Comparison of ENCODE assay signal across 16 cellular contexts in the genomic region with DNA sequence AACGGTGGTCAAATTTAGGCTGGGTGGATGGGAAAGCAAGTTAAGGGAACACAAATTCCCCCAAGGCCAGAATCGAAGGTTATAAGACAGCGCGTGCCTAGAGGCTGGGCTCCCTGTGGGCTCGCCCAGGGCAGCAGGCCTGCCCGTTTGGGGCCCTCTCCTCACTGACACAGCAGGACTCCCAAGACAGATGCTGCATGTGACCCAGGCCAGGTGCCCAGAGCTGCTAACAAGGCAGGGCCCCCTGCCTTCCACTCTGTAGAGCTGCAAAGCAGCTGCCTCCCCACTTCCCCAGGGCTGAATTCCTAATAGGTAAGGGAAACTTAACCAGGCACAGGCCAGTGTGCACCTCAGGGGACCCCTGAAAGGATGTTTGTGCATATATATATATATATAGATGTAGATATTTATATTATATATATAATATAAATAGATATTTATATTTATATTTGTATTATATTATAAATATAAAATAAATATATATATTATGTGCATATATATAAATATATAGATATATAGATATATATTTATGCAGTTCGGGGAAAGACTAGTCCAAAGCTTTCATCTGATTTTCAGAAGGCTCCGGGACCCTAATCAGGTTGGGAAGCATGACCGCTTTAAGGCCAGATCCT. TPM values are rescaled to one million over a fixed set of nuclear protein-coding genes. Genes with fewer than 3 reads are reported as not detected.
A peak's percentile ranks its signal among the peaks of the same experiment; 100 is the strongest.
DNase-seq lines count a peak whose midpoint lies in the region; ATAC-seq and TF ChIP-seq lines count a peak whose summit lies in the region.
"Had no signal": no experiment of that assay in that cellular context is flagged by ENCODE, and none has a peak within 500 bp of the region (broad histone marks: within the 10 kb centered on the region; RNA-seq: fewer than 3 reads in every experiment).

No MANE protein-coding gene starts in this region.

- H3K27me3 Mint-ChIP-seq in natural killer cell treated with Interleukin-12 subunit alpha and Interleukin-12 subunit beta and Interleukin-15 and Interleukin-18, amount 100 ng/mL, for 72 hours: peaks cover 0 to 6% of the 10 kb centered on the region in 2 donors

- no peak overlapping the region for H2BK12ac ChIP-seq in trophoblast cell (ENCODE audit: low read length)
- H2BK12ac ChIP-seq in neuronal stem cell (ENCODE audit: low read length): no peak overlapping the region

- H2BK120ac ChIP-seq in trophoblast cell (ENCODE audit: insufficient read depth, low read length, poor library complexity) (no peak overlapping the region), neuronal stem cell (ENCODE audit: low read depth, low read length) (no peak overlapping the region)

- H3K36me3 Mint-ChIP-seq in natural killer cell treated with Interleukin-12 subunit alpha and Interleukin-12 subunit beta and Interleukin-15 and Interleukin-18, amount 100 ng/mL, for 72 hours: no peaks in the 10 kb centered on the region

- ATAC-seq in natural killer cell treated with Interleukin-12 subunit alpha and Interleukin-12 subunit beta and Interleukin-15 and Interleukin-18, amount 100 ng/mL, for 72 hours: no peak

- H2BK15ac ChIP-seq in neuronal stem cell (ENCODE audit: low read length): no peak overlapping the region

- H4K12ac ChIP-seq in trophoblast cell (ENCODE audit: low read depth, low read length): no peak overlapping the region

- H3K23ac ChIP-seq in trophoblast cell (ENCODE audit: low read length) (no peak overlapping the region), neuronal stem cell (ENCODE audit: low read depth, low read length, poor library complexity) (no peak overlapping the region)

- H3K4me1 ChIP-seq in A673 (ENCODE audit: insufficient read depth, low read length, poor library complexity, severe bottlenecking) (peaks cover 11% of the 10 kb centered on the region), SJCRH30 (peaks cover 3% of the 10 kb centered on the region; the same call in 1 of the 2 replicates), iPS-20b (ENCODE audit: insufficient read depth, low read length) (peaks cover 8% of the 10 kb centered on the region; the same call in 1 of the 2 replicates), trophoblast cell (ENCODE audit: control insufficient read depth in 1 of 2, insufficient read depth in 2 of 2, low read length in 2 of 2) (no peaks in the 10 kb centered on the region), neuronal stem cell (ENCODE audit: control insufficient read depth in 2 of 2, insufficient read depth in 1 of 2, low read depth in 1 of 2, low read length in 2 of 2) (peaks cover 0 to 6% of the 10 kb centered on the region in 2 donors)
- H3K4me1 ChIP-seq: breast epithelium had no signal

- no peak overlapping the region for H3K27ac Mint-ChIP-seq in natural killer cell treated with Interleukin-12 subunit alpha and Interleukin-12 subunit beta and Interleukin-15 and Interleukin-18, amount 100 ng/mL, for 72 hours
- H3K27ac Mint-ChIP-seq: activated B cell treated with CpG ODN at 0.5 μM for 24 hours had no signal

- DNase-seq in A673 (ENCODE audit: low spot score) (peak; percentile 21), ELF-1 (ENCODE audit: low read depth, low spot score) (peak; percentile 72), SJCRH30 (peak; percentile 47 to 56), trophoblast cell (no peak), cerebellar nuclear complex (lab: John Stamatoyannopoulos, UW) (no peak), neuronal stem cell (ENCODE audit: low spot score) (no peak)
- no peak for DNase-seq in natural killer cell treated with Interleukin-12 subunit alpha and Interleukin-12 subunit beta and Interleukin-15 and Interleukin-18, amount 100 ng/mL, for 72 hours (ENCODE audit: low spot score)
- DNase-seq: activated naive CD4-positive, alpha-beta T cell treated with anti-CD3 and anti-CD28 coated beads, Interleukin-2, amount 50 U/mL, for 16 hours; foreskin melanocyte; NCI-H2029 treated with DMSO at 0.1 percent for 48 hours had no signal

- no peaks in the 10 kb centered on the region for H3K36me3 ChIP-seq in A673 (ENCODE audit: insufficient read depth, low read length, poor library complexity, severe bottlenecking)
- no peaks in the 10 kb centered on the region for H3K36me3 ChIP-seq in SJCRH30
- no peaks in the 10 kb centered on the region for H3K36me3 ChIP-seq in iPS-20b (ENCODE audit: insufficient read depth, low read depth, low read length)
- H3K36me3 ChIP-seq in trophoblast cell (ENCODE audit: control insufficient read depth in 1 of 2, insufficient read depth in 2 of 2, low read length in 2 of 2): no peaks in the 10 kb centered on the region
- H3K36me3 ChIP-seq in neuronal stem cell (replicated peaks in 1 of 2; ENCODE audit: control insufficient read depth in 2 of 2, insufficient read depth in 2 of 2, low read length in 2 of 2): no peaks in the 10 kb centered on the region
- H3K36me3 ChIP-seq: breast epithelium had no signal

- intact Hi-C loops in A673 (cut with micrococcal nuclease; ENCODE audit: unreplicated experiment): loop anchor here (5.0 to 10.0 kb wide), 2 partner anchors 243 to 469 kb away; no protein-coding TSS in a partner anchor

- H3K27ac ChIP-seq in A673 (ENCODE audit: low read depth, low read length, poor library complexity, severe bottlenecking): no peak overlapping the region
- H3K27ac ChIP-seq in SJCRH30: no peak overlapping the region
- no peak overlapping the region for H3K27ac ChIP-seq in iPS-20b (ENCODE audit: low read length)
- no peak overlapping the region for H3K27ac ChIP-seq in trophoblast cell (ENCODE audit: low read depth, low read length)
- no peak overlapping the region for H3K27ac ChIP-seq in neuronal stem cell (replicated peaks; ENCODE audit: low read length)
- H3K27ac ChIP-seq: breast epithelium had no signal

- H3K9me3 ChIP-seq in A673 (ENCODE audit: low read depth, low read length, poor library complexity, severe bottlenecking) (no peaks in the 10 kb centered on the region), SJCRH30 (replicated peaks) (no peaks in the 10 kb centered on the region), iPS-20b (ENCODE audit: insufficient read depth, low read depth, low read length) (no peaks in the 10 kb centered on the region), trophoblast cell (ENCODE audit: insufficient read depth, low read depth, low read length) (no peaks in the 10 kb centered on the region), neuronal stem cell (replicated peaks in 1 of 2; ENCODE audit: control insufficient read depth in 2 of 2, insufficient read depth in 1 of 2, low read depth in 1 of 2, low read length in 2 of 2) (no peaks in the 10 kb centered on the region)
- H3K9me3 ChIP-seq: breast epithelium had no signal

- H3K79me1 ChIP-seq in trophoblast cell (ENCODE audit: low read length) (no peaks in the 10 kb centered on the region), neuronal stem cell (ENCODE audit: low read depth, low read length) (no peaks in the 10 kb centered on the region)

- no peak overlapping the region for H3K4me3 Mint-ChIP-seq in natural killer cell treated with Interleukin-12 subunit alpha and Interleukin-12 subunit beta and Interleukin-15 and Interleukin-18, amount 100 ng/mL, for 72 hours
- H3K4me3 Mint-ChIP-seq: activated B cell treated with CpG ODN at 0.5 μM for 24 hours had no signal

- no peak overlapping the region for H2BK5ac ChIP-seq in trophoblast cell (ENCODE audit: low read depth, low read length, poor library complexity)
- no peak overlapping the region for H2BK5ac ChIP-seq in neuronal stem cell (ENCODE audit: low read length)

- H3K9me3 Mint-ChIP-seq in natural killer cell treated with Interleukin-12 subunit alpha and Interleukin-12 subunit beta and Interleukin-15 and Interleukin-18, amount 100 ng/mL, for 72 hours: no peaks in the 10 kb centered on the region
- H3K9me3 Mint-ChIP-seq: activated B cell treated with CpG ODN at 0.5 μM for 24 hours had no signal

- peak overlapping the region; percentile 11; the same call in 1 of the 2 replicates for H3K9ac ChIP-seq in iPS-20b (ENCODE audit: low read depth, low read length)
- H3K9ac ChIP-seq in trophoblast cell (ENCODE audit: low read length): no peak overlapping the region
- no peak overlapping the region for H3K9ac ChIP-seq in neuronal stem cell (ENCODE audit: low read depth, low read length, poor library complexity)

- H3K4me2 ChIP-seq in trophoblast cell (ENCODE audit: low read length): no peak overlapping the region
- H3K4me2 ChIP-seq in neuronal stem cell (ENCODE audit: insufficient read depth, low read length, poor library complexity, severe bottlenecking): no peak overlapping the region

- H3K4me3 ChIP-seq in A673 (ENCODE audit: low read depth, low read length, poor library complexity, severe bottlenecking) (no peak overlapping the region), SJCRH30 (no peak overlapping the region), iPS-20b (ENCODE audit: low read length) (no peak overlapping the region), trophoblast cell (ENCODE audit: low read depth, low read length) (no peak overlapping the region), neuronal stem cell (ENCODE audit: low read length in 2 of 2) (no peak overlapping the region)
- H3K4me3 ChIP-seq: breast epithelium had no signal

- POLR2A ChIA-PET in A673 (lab: Charles Lee; ENCODE audit: low non-redundant PET): no interaction called here

- no CpG with 5 or more reads among the region's 9 CpGs for WGBS in trophoblast cell (ENCODE audit: extremely low coverage, insufficient coverage, insufficient read length)
- WGBS in neuronal stem cell (ENCODE audit: extremely low coverage in 2 of 2, insufficient read length in 2 of 2, insufficient replicate concordance in 1 of 2), 2 donors: no CpG with 5 or more reads among the region's 9 CpGs

- H2AFZ ChIP-seq in trophoblast cell (ENCODE audit: insufficient read depth, low read length, poor library complexity) (no peak overlapping the region), neuronal stem cell (ENCODE audit: low read length) (no peak overlapping the region)

- 0 out of 2 replicates have a peak, but pooled peaks have one; percentile 13 for TF ChIP-seq CTCF in A673 (conservative IDR thresholded peaks at IDR 0.05; ENCODE audit: low read depth, low read length)

- H3K79me2 ChIP-seq in trophoblast cell (ENCODE audit: control insufficient read depth, insufficient read depth, low read length, poor library complexity): no peaks in the 10 kb centered on the region

- CTCF ChIA-PET in A673 (lab: Charles Lee): no interaction called here

- no TSS peak for BruUV-seq in A673 (replicated peaks; lab: Mats Ljungman, UMichigan)

- H4K91ac ChIP-seq in trophoblast cell (ENCODE audit: low read depth, low read length): no peak overlapping the region
- H4K91ac ChIP-seq in neuronal stem cell (ENCODE audit: low read depth, low read length, poor library complexity): no peak overlapping the region

- H2AK5ac ChIP-seq in trophoblast cell (ENCODE audit: low read length): no peak overlapping the region
- H2AK5ac ChIP-seq in neuronal stem cell (ENCODE audit: low read depth, low read length): no peak overlapping the region

- no peak overlapping the region for H3K18ac ChIP-seq in trophoblast cell (ENCODE audit: low read length)
- no peak overlapping the region for H3K18ac ChIP-seq in neuronal stem cell (ENCODE audit: low read length)

- H3K4ac ChIP-seq in trophoblast cell (ENCODE audit: low read depth, low read length) (no peak overlapping the region), neuronal stem cell (ENCODE audit: low read length) (no peak overlapping the region)

- H3K4me1 Mint-ChIP-seq in natural killer cell treated with Interleukin-12 subunit alpha and Interleukin-12 subunit beta and Interleukin-15 and Interleukin-18, amount 100 ng/mL, for 72 hours (ENCODE audit: low read depth in 2 of 2): peaks cover 0 to 3% of the 10 kb centered on the region in 2 donors
- H3K4me1 Mint-ChIP-seq: activated B cell treated with CpG ODN at 0.5 μM for 24 hours had no signal

- H3K27me3 ChIP-seq in A673 (replicated peaks; ENCODE audit: insufficient read depth, low read depth, low read length, poor library complexity) (no peaks in the 10 kb centered on the region), SJCRH30 (no peaks in the 10 kb centered on the region), iPS-20b (ENCODE audit: insufficient read depth, low read length) (no peaks in the 10 kb centered on the region), trophoblast cell (ENCODE audit: insufficient read depth, low read length) (no peaks in the 10 kb centered on the region), neuronal stem cell (ENCODE audit: control insufficient read depth in 3 of 3, insufficient read depth in 3 of 3, low read depth in 1 of 3, low read length in 3 of 3) (peaks cover 0 to 19% (median 0%) of the 10 kb centered on the region in 3 experiments)

- H3K14ac ChIP-seq in trophoblast cell (ENCODE audit: low read length): no peak overlapping the region
- no peak overlapping the region for H3K14ac ChIP-seq in neuronal stem cell (ENCODE audit: low read length)

- H4K8ac ChIP-seq in trophoblast cell (ENCODE audit: low read depth, low read length) (no peak overlapping the region), neuronal stem cell (ENCODE audit: low read depth, low read length) (no peak overlapping the region)

RNA-seq across cellular contexts. Expression of gene TMEM37, which starts 43.7 kb away (rescaled TPM):
- total RNA-seq in A673 (2021): 13.8 and 15.4 TPM in 2 replicates
- 0.28 and 0.67 TPM in 2 replicates for total RNA-seq in SJCRH30 (2014; rRNA removed; shearing (Covaris generic))
- 12.0 and 12.4 TPM in 2 replicates for polyA plus RNA-seq in trophoblast cell (2013)
- not detected for total RNA-seq in natural killer cell treated with Interleukin-12 subunit alpha and Interleukin-12 subunit beta and Interleukin-15 and Interleukin-18, amount 100 ng/mL, for 72 hours
- polyA plus RNA-seq in neuronal stem cell (2013, experiment 1 of 2): 0.71 TPM
- 0.58 TPM for polyA plus RNA-seq in neuronal stem cell (2013, experiment 2 of 2)
- total RNA-seq: LHCN-M2 had no signal

RNA-seq across cellular contexts. Expression of gene SCTR, which starts 48.9 kb away (rescaled TPM):
- total RNA-seq in A673 (2021): 0.50 TPM in 1 of 2 replicates, not detected in the other
- total RNA-seq in SJCRH30 (2014; rRNA removed; shearing (Covaris generic)): not detected in 2 replicates
- not detected in 2 replicates for polyA plus RNA-seq in trophoblast cell (2013)
- total RNA-seq in natural killer cell treated with Interleukin-12 subunit alpha and Interleukin-12 subunit beta and Interleukin-15 and Interleukin-18, amount 100 ng/mL, for 72 hours: not detected
- polyA plus RNA-seq in neuronal stem cell (2013, experiment 1 of 2): not detected
- polyA plus RNA-seq in neuronal stem cell (2013, experiment 2 of 2): not detected
- total RNA-seq: activated B cell treated with CpG ODN at 0.5 μM for 24 hours, breast epithelium, LHCN-M2, posterior vena cava, subcutaneous adipose tissue had no signal

Comparison
In these comparisons a context has a peak if more than half of its experiments do, and no peak if none do; other contexts are left out.
1. DNase-seq: peak in A673 (single experiment), ELF-1 (single experiment) and SJCRH30 (2 of 2); none in trophoblast cell (0 of 2), natural killer cell treated with Interleukin-12 subunit alpha and Interleukin-12 subunit beta and Interleukin-15 and Interleukin-18, amount 100 ng/mL, for 72 hours (single experiment), cerebellar nuclear complex (0 of 2) and neuronal stem cell (single experiment).